8 cellular contexts compared by ENCODE assay signal in genomic region chr3:9249273-9250192, GRCh38. TPM values are rescaled to one million over a fixed set of nuclear protein-coding genes. Genes with fewer than 3 reads are reported as not detected.
DNase-seq lines count a peak whose midpoint lies in the region; ATAC-seq lines count a peak whose summit lies in the region.

SRGAP3 (minus strand) TSS chr3:9249646; CDS start chr3:9248951, 695 bp downstream.

- no peaks in the 10 kb centered on the region for H3K27me3 ChIP-seq in muscle layer of colon (ENCODE audit: control insufficient read depth in 1 of 2, insufficient read depth in 2 of 2, low read length in 2 of 2)

- ATAC-seq in GM21526 (IDR thresholded peaks at IDR 0.05; ENCODE audit: low FRiP score, unreplicated experiment), result peak; percentile 100
- peak; percentile 95 for ATAC-seq in esophagus mucosa

- peaks cover 14% of the 10 kb centered on the region for H3K4me1 ChIP-seq in muscle layer of colon (ENCODE audit: insufficient read depth, low read length)

- H3K9me3 ChIP-seq in muscle layer of colon (ENCODE audit: low read length), result no peaks in the 10 kb centered on the region

- H3K9ac ChIP-seq in muscle layer of colon (ENCODE audit: low read length), result peak within 1 kb of the TSS; percentile 11

- H3K27ac ChIP-seq in muscle layer of colon (ENCODE audit: low read depth, low read length), result peak within 1 kb of the TSS; percentile 18

- no peaks in the 10 kb centered on the region for H3K36me3 ChIP-seq in muscle layer of colon (ENCODE audit: insufficient read depth, low read length)

- DNase-seq in D341Med (ENCODE audit: low spot score) (peak; percentile 92), HuH-7 (ENCODE audit: low spot score) (peak; percentile 97), OCI-M1 (lab: John Stamatoyannopoulos, UW) (peak; percentile 97), activated T-cell treated with anti-CD3 and anti-CD28 coated beads for 48 hours (ENCODE audit: low read depth) (peak; percentile 62)
- DNase-seq in stimulated activated CD8-positive, alpha-beta memory T cell treated with anti-CD3 and anti-CD28 coated beads, Interleukin-7, amount 100 ng/mL, for 1 hour (ENCODE audit: low read depth in 2 of 2), result peak; percentile 36 to 46

- peak within 1 kb of the TSS; percentile 50 to 75 for H3K4me3 ChIP-seq in muscle layer of colon (ENCODE audit: low read depth in 1 of 2, low read length in 2 of 2)

RNA-seq across cellular contexts. Expression of gene SRGAP3, which starts in this region (rescaled TPM):
- 5.2 TPM for total RNA-seq in esophagus mucosa

Comparison
In these comparisons a context has a peak if more than half of its experiments do, and no peak if none do; other contexts are left out.
1. Peak in every context shown above with its lines: DNase-seq, ATAC-seq, H3K4me3 ChIP-seq and H3K27ac ChIP-seq.
2. DNase-seq: peak in every context shown above with its lines; median percentile 97 in HuH-7; 97 in OCI-M1; 92 in D341Med; 62 in activated T-cell treated with anti-CD3 and anti-CD28 coated beads for 48 hours; 41 in stimulated activated CD8-positive, alpha-beta memory T cell treated with anti-CD3 and anti-CD28 coated beads, Interleukin-7, amount 100 ng/mL, for 1 hour.